In the genomic region with DNA sequence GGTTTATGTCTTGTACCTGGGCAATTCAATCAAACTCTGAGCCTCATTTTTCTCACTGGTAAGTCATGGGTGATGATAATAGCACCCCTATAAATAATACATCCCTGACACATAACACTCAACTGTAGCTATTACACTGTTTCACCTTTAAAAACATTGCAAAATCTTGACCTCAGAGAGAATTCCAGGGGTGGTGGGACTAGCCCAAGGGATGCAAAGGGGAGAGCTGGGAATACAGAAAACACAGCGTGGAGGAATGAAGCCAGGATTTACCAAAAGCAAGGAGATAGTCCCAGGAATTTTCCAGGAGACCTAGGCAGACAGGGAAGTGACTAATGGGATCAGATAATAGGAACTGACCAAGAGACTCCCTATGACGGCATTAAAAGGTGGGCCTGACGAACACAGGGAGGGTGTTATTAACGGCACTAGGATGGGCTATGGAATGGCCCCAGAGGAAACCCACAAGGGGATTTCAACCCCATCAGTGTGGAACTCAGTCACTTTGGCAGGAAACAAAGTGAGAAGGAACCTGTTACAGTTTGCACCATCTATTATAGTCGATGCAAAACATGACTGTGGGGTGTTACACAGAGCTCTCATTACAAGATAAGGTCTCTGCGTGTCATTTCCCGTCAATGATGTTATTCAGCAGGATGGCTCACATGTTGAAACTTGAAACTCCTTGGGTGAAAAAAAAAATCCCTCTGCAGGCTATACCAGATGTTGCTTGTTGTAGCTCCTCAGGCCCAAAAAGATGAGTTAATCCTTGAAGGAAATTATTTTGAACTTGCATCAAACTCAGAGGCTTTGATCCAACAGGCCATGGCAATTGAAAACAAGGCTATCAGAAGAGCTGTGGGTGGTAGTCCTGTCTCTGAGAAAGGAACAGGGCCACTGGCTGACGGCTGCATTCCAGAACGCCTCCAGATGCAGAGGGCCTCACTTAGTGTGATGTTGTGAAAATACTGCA, we compare ENCODE assay signal across 8 cellular contexts. TPM values are rescaled to one million over a fixed set of nuclear protein-coding genes. Genes with fewer than 3 reads are reported as not detected.
DNase-seq lines count a peak whose midpoint lies in the region; ATAC-seq lines count a peak whose summit lies in the region.

No MANE protein-coding gene starts in this region.

- DNase-seq in ELR (ENCODE audit: low read depth) (peak; percentile 91), amniotic stem cell (lab: John Stamatoyannopoulos, UW) (peak; percentile 75), lung microvascular endothelial cell (ENCODE audit: low read depth in 2 of 2) (peak; percentile 28 to 88), D341Med (ENCODE audit: low spot score) (no peak), DMS79 treated with DMSO at 0.1 percent for 48 hours (lab: John Stamatoyannopoulos, UW) (no peak), nucleus accumbens (lab: John Stamatoyannopoulos, UW) (no peak)

- ATAC-seq in GM19452 (IDR thresholded peaks at IDR 0.05; ENCODE audit: unreplicated experiment) (peak; percentile 63), HG03442 (IDR thresholded peaks at IDR 0.05; ENCODE audit: unreplicated experiment) (peak; percentile 77)

RNA-seq across cellular contexts. Expression of a gene that starts 58.7 kb away (rescaled TPM):
- total RNA-seq in lung microvascular endothelial cell, result 23.6 and 26.8 TPM in 2 replicates

Comparison
In these comparisons a context has a peak if more than half of its experiments do, and no peak if none do; other contexts are left out.
1. DNase-seq: peak in ELR (single experiment), amniotic stem cell (single experiment) and lung microvascular endothelial cell (2 of 2); none in D341Med (single experiment), DMS79 treated with DMSO at 0.1 percent for 48 hours (single experiment) and nucleus accumbens (0 of 56).